In genomic region chr3:62453448-62453847, GRCh38 we compare ENCODE assay signal across 37 cellular contexts.
"Had no signal": no experiment of that assay in that cellular context is flagged by ENCODE, and none has a peak within 500 bp of the region (broad histone marks: within the 10 kb centered on the region; RNA-seq: fewer than 3 reads in every experiment).

No MANE protein-coding gene starts in this region.

- H3K9me3 Mint-ChIP-seq: activated naive CD4-positive, alpha-beta T cell treated with anti-CD3 and anti-CD28 coated beads, Interleukin-2, amount 10 ng/mL, durations not matched to agents 7 days and 5 days; activated naive CD4-positive, alpha-beta T cell treated with anti-CD3 and anti-CD28 coated beads, Interleukin-2, amount 50 U/mL, for 24 hours; activated naive CD4-positive, alpha-beta T cell treated with anti-CD3 and anti-CD28 coated beads, Interleukin-2, amount 50 U/mL, for 72 hours; activated naive CD8-positive, alpha-beta T cell treated with anti-CD3 and anti-CD28 coated beads for 36 hours; activated naive CD8-positive, alpha-beta T cell treated with anti-CD3 and anti-CD28 coated beads, Interleukin-2, amount 10 ng/mL, durations not matched to agents 7 days and 5 days; activated naive CD8-positive, alpha-beta T cell treated with anti-CD3 and anti-CD28 coated beads, Interleukin-2, amount 50 U/mL, for 24 hours; activated T-helper 1 cell treated with anti-CD3 and anti-CD28 coated beads, Interleukin-12 subunit alpha, Interleukin-12 subunit beta, Interleukin-2, Interleukin-4 antibody, amounts not matched to agents 30 ng/mL and 10 ng/mL and 1 ng/mL, durations not matched to agents 14 hours and 24 hours and 36 hours; activated T-helper 17 cell treated with anti-CD3 and anti-CD28 coated beads, Interleukin-2, amount 50 U/mL, for 72 hours; activated T-helper 2 cell treated with anti-CD3 and anti-CD28 coated beads, Interferon-gamma antibody, Interleukin-2, Interleukin-4, amounts not matched to agents 10 μg/mL and 5 μg/mL and 100 μg/mL, durations not matched to agents 14 hours and 24 hours and 36 hours; brain; central memory CD8-positive, alpha-beta T cell had no signal

- ATAC-seq: activated naive CD4-positive, alpha-beta T cell treated with anti-CD3 and anti-CD28 coated beads, Interleukin-2, amount 50 U/mL, for 72 hours; activated naive CD8-positive, alpha-beta T cell treated with anti-CD3 and anti-CD28 coated beads, Interleukin-2, amount 50 U/mL, for 24 hours; activated T-cell treated with anti-CD3 and anti-CD28 coated beads, Interleukin-2, amount 50 U/mL, for 4 hours; activated T-cell treated with anti-CD3 and anti-CD28 coated beads, Interleukin-2, amount 50 U/mL, for 72 hours; activated T-helper 17 cell treated with anti-CD3 and anti-CD28 coated beads, Interleukin-2, amount 50 U/mL, for 72 hours; body of pancreas had no signal

- H3K4me1 ChIP-seq: adrenal gland, ascending aorta, body of pancreas, breast epithelium had no signal

- H3K4me1 Mint-ChIP-seq: activated T-helper 17 cell treated with anti-CD3 and anti-CD28 coated beads, Interleukin-2, amount 50 U/mL, for 72 hours; central memory CD8-positive, alpha-beta T cell had no signal

- H3K27ac Mint-ChIP-seq: activated naive CD4-positive, alpha-beta T cell treated with anti-CD3 and anti-CD28 coated beads for 36 hours; activated naive CD4-positive, alpha-beta T cell treated with anti-CD3 and anti-CD28 coated beads, Interleukin-2, amount 10 ng/mL, durations not matched to agents 7 days and 5 days; activated naive CD4-positive, alpha-beta T cell treated with anti-CD3 and anti-CD28 coated beads, Interleukin-2, amount 50 U/mL, for 24 hours; activated naive CD4-positive, alpha-beta T cell treated with anti-CD3 and anti-CD28 coated beads, Interleukin-2, amount 50 U/mL, for 72 hours; activated naive CD8-positive, alpha-beta T cell; activated naive CD8-positive, alpha-beta T cell treated with anti-CD3 and anti-CD28 coated beads for 36 hours; activated naive CD8-positive, alpha-beta T cell treated with anti-CD3 and anti-CD28 coated beads, Interleukin-2, amount 10 ng/mL, durations not matched to agents 7 days and 5 days; activated naive CD8-positive, alpha-beta T cell treated with anti-CD3 and anti-CD28 coated beads, Interleukin-2, amount 50 U/mL, for 24 hours; activated T-cell treated with anti-CD3 and anti-CD28 coated beads, Interleukin-2, amount 50 U/mL, for 24 hours; activated T-cell treated with anti-CD3 and anti-CD28 coated beads, Interleukin-2, amount 50 U/mL, for 72 hours; activated T-helper 1 cell treated with anti-CD3 and anti-CD28 coated beads, Interleukin-12 subunit alpha, Interleukin-12 subunit beta, Interleukin-2, Interleukin-4 antibody, amounts not matched to agents 30 ng/mL and 10 ng/mL and 1 ng/mL, durations not matched to agents 14 hours and 24 hours and 36 hours; activated T-helper 17 cell treated with anti-CD3 and anti-CD28 coated beads, Interleukin-2, amount 50 U/mL, for 72 hours; activated T-helper 2 cell treated with anti-CD3 and anti-CD28 coated beads, Interferon-gamma antibody, Interleukin-2, Interleukin-4, amounts not matched to agents 10 μg/mL and 5 μg/mL and 100 μg/mL, durations not matched to agents 14 hours and 24 hours and 36 hours; brain had no signal

- H3K27ac ChIP-seq: adrenal gland, ascending aorta, body of pancreas, brain microvascular endothelial cell, breast epithelium, cardiac muscle cell had no signal

- H3K36me3 Mint-ChIP-seq: activated naive CD4-positive, alpha-beta T cell treated with anti-CD3 and anti-CD28 coated beads, Interleukin-2, amount 10 ng/mL, durations not matched to agents 7 days and 5 days; activated naive CD4-positive, alpha-beta T cell treated with anti-CD3 and anti-CD28 coated beads, Interleukin-2, amount 50 U/mL, for 24 hours; activated naive CD4-positive, alpha-beta T cell treated with anti-CD3 and anti-CD28 coated beads, Interleukin-2, amount 50 U/mL, for 72 hours; activated naive CD8-positive, alpha-beta T cell; activated naive CD8-positive, alpha-beta T cell treated with anti-CD3 and anti-CD28 coated beads for 36 hours; activated naive CD8-positive, alpha-beta T cell treated with anti-CD3 and anti-CD28 coated beads, Interleukin-2, amount 10 ng/mL, durations not matched to agents 7 days and 5 days had no signal

- H3K4me3 ChIP-seq: adrenal gland, ascending aorta, body of pancreas, breast epithelium, cardiac muscle cell had no signal

- H3K36me3 ChIP-seq: adrenal gland, ascending aorta, brain microvascular endothelial cell, breast epithelium, cardiac muscle cell had no signal

- DNase-seq: activated effector memory CD4-positive, alpha-beta T cell treated with anti-CD3 and anti-CD28 coated beads, Interleukin-2, amount 50 U/mL, for 16 hours; activated effector memory CD4-positive, alpha-beta T cell treated with Interleukin-2 at 50 U/mL for 16 hours; activated gamma-delta T cell; activated gamma-delta T cell treated with Interleukin-2 at 50 U/mL for 16 hours; activated naive CD4-positive, alpha-beta T cell; activated naive CD4-positive, alpha-beta T cell treated with anti-CD3 and anti-CD28 coated beads for 36 hours; activated naive CD4-positive, alpha-beta T cell treated with anti-CD3 and anti-CD28 coated beads, Interleukin-2, amount 10 ng/mL, durations not matched to agents 7 days and 5 days; activated naive CD4-positive, alpha-beta T cell treated with anti-CD3 and anti-CD28 coated beads, Interleukin-2, amount 50 U/mL, for 16 hours; activated naive CD4-positive, alpha-beta T cell treated with Interleukin-2 at 50 U/mL for 16 hours; activated naive CD8-positive, alpha-beta T cell treated with anti-CD3 and anti-CD28 coated beads for 36 hours; activated naive CD8-positive, alpha-beta T cell treated with anti-CD3 and anti-CD28 coated beads, Interleukin-2, amount 10 ng/mL, durations not matched to agents 7 days and 5 days; activated naive CD8-positive, alpha-beta T cell treated with anti-CD3 and anti-CD28 coated beads, Interleukin-2, amount 50 U/mL, for 24 hours; activated T-cell treated with anti-CD3 and anti-CD28 coated beads, Interleukin-2, amount 50 U/mL, for 24 hours; activated T-cell treated with anti-CD3 and anti-CD28 coated beads, Interleukin-2, amount 50 U/mL, for 4 hours; activated T-cell treated with anti-CD3 and anti-CD28 coated beads, Interleukin-2, amount 50 U/mL, for 48 hours; activated T-cell treated with anti-CD3 and anti-CD28 coated beads, Interleukin-2, amount 50 U/mL, for 72 hours; adrenal gland; amniotic stem cell; amygdala; aorta; body of pancreas; brain microvascular endothelial cell; central memory CD4-positive, alpha-beta T cell; cerebellar nuclear complex had no signal

- H3K27me3 ChIP-seq: adrenal gland, ascending aorta, body of pancreas, brain microvascular endothelial cell, breast epithelium, cardiac muscle cell had no signal

- H3K9me3 ChIP-seq: adrenal gland, ascending aorta, body of pancreas, breast epithelium had no signal

- FAIRE-seq: astrocyte, colon had no signal

- H3K27me3 Mint-ChIP-seq: activated naive CD4-positive, alpha-beta T cell treated with anti-CD3 and anti-CD28 coated beads, Interleukin-2, amount 50 U/mL, for 24 hours; activated naive CD8-positive, alpha-beta T cell; activated naive CD8-positive, alpha-beta T cell treated with anti-CD3 and anti-CD28 coated beads for 36 hours; activated naive CD8-positive, alpha-beta T cell treated with anti-CD3 and anti-CD28 coated beads, Interleukin-2, amount 50 U/mL, for 24 hours; activated T-cell treated with anti-CD3 and anti-CD28 coated beads, Interleukin-2, amount 50 U/mL, for 24 hours; activated T-helper 17 cell treated with anti-CD3 and anti-CD28 coated beads, Interleukin-2, amount 50 U/mL, for 72 hours; central memory CD8-positive, alpha-beta T cell had no signal

- H3K4me3 Mint-ChIP-seq: activated naive CD4-positive, alpha-beta T cell treated with anti-CD3 and anti-CD28 coated beads for 36 hours; activated naive CD4-positive, alpha-beta T cell treated with anti-CD3 and anti-CD28 coated beads, Interleukin-2, amount 10 ng/mL, durations not matched to agents 7 days and 5 days; activated naive CD4-positive, alpha-beta T cell treated with anti-CD3 and anti-CD28 coated beads, Interleukin-2, amount 50 U/mL, for 24 hours; activated naive CD8-positive, alpha-beta T cell; activated naive CD8-positive, alpha-beta T cell treated with anti-CD3 and anti-CD28 coated beads for 36 hours; activated naive CD8-positive, alpha-beta T cell treated with anti-CD3 and anti-CD28 coated beads, Interleukin-2, amount 10 ng/mL, durations not matched to agents 7 days and 5 days; activated naive CD8-positive, alpha-beta T cell treated with anti-CD3 and anti-CD28 coated beads, Interleukin-2, amount 50 U/mL, for 24 hours; activated T-cell treated with anti-CD3 and anti-CD28 coated beads, Interleukin-2, amount 50 U/mL, for 24 hours; activated T-cell treated with anti-CD3 and anti-CD28 coated beads, Interleukin-2, amount 50 U/mL, for 4 hours; activated T-cell treated with anti-CD3 and anti-CD28 coated beads, Interleukin-2, amount 50 U/mL, for 72 hours; activated T-helper 1 cell treated with anti-CD3 and anti-CD28 coated beads, Interleukin-12 subunit alpha, Interleukin-12 subunit beta, Interleukin-2, Interleukin-4 antibody, amounts not matched to agents 30 ng/mL and 10 ng/mL and 1 ng/mL, durations not matched to agents 14 hours and 24 hours and 36 hours; activated T-helper 17 cell treated with anti-CD3 and anti-CD28 coated beads, Interleukin-2, amount 50 U/mL, for 72 hours; brain; central memory CD8-positive, alpha-beta T cell had no signal
